21 cellular contexts compared by ENCODE assay signal in the genomic region with DNA sequence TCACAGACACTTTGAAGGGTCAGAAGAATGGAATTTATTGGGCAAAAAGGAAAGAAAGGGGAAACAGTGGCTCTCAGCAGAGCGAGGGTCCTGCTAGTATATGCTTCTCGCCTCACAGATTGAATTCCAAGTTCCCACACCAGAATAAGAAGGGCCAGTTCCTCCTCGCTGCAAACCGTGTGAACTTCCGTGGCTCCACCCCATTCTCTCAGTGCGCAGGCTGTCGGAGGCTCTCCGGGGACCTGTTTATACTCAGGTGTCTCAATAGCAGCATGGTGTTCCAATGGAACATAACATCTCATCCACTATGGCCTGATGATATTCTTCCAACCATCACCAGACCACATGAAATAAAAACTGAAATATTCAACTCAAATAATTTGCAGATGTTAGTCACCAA. TPM values are rescaled to one million over a fixed set of nuclear protein-coding genes. Genes with fewer than 3 reads are reported as not detected.
A peak's percentile ranks its signal among the peaks of the same experiment; 100 is the strongest.
DNase-seq lines count a peak whose midpoint lies in the region; ATAC-seq, FAIRE-seq and TF ChIP-seq lines count a peak whose summit lies in the region.
"Had no signal": no experiment of that assay in that cellular context is flagged by ENCODE, and none has a peak within 500 bp of the region (broad histone marks: within the 10 kb centered on the region; RNA-seq: fewer than 3 reads in every experiment).

No MANE protein-coding gene starts in this region.

- H3K27me3 Mint-ChIP-seq in CD4-positive, CD25-positive, alpha-beta regulatory T cell = no peaks in the 10 kb centered on the region
- H3K27me3 Mint-ChIP-seq in CD4-positive, alpha-beta T cell = no peaks in the 10 kb centered on the region
- H3K27me3 Mint-ChIP-seq in activated CD4-positive, alpha-beta memory T cell treated with anti-CD3 and anti-CD28 coated beads, Interleukin-2, amount 10 ng/mL, durations not matched to agents 7 days and 5 days = no peaks in the 10 kb centered on the region

- H2BK120ac ChIP-seq in mesenchymal stem cell (ENCODE audit: low read depth, low read length) = peak overlapping the region; percentile 58
- no peak overlapping the region for H2BK120ac ChIP-seq in neuronal stem cell (ENCODE audit: low read depth, low read length)

- H3K23ac ChIP-seq in mesenchymal stem cell (ENCODE audit: low read length in 2 of 2) = no peak overlapping the region
- no peak overlapping the region for H3K23ac ChIP-seq in neuronal stem cell (ENCODE audit: low read depth, low read length, poor library complexity)

- H2AK5ac ChIP-seq in mesenchymal stem cell (ENCODE audit: low read length, severe bottlenecking) = no peak overlapping the region
- no peak overlapping the region for H2AK5ac ChIP-seq in neuronal stem cell (ENCODE audit: low read depth, low read length)

- no peak overlapping the region for H3K9ac ChIP-seq in mesenchymal stem cell (ENCODE audit: low read length)
- H3K9ac ChIP-seq in neuronal stem cell (ENCODE audit: low read depth, low read length, poor library complexity) = no peak overlapping the region
- H3K9ac ChIP-seq: GM23248 had no signal

- H3K4ac ChIP-seq in mesenchymal stem cell (ENCODE audit: low read depth in 1 of 2, low read length in 2 of 2) = no peak overlapping the region
- no peak overlapping the region for H3K4ac ChIP-seq in neuronal stem cell (ENCODE audit: low read length)

- H3K4me1 Mint-ChIP-seq in CD4-positive, CD25-positive, alpha-beta regulatory T cell = peaks cover 26 to 76% (median 50%) of the 10 kb centered on the region in 4 donors
- peaks cover 79% of the 10 kb centered on the region for H3K4me1 Mint-ChIP-seq in CD4-positive, alpha-beta T cell (ENCODE audit: low read depth)
- H3K4me1 Mint-ChIP-seq in activated CD4-positive, alpha-beta memory T cell treated with anti-CD3 and anti-CD28 coated beads, Interleukin-2, amount 10 ng/mL, durations not matched to agents 7 days and 5 days = peaks cover 67% of the 10 kb centered on the region

- peak overlapping the region; percentile 1 for H3K4me3 ChIP-seq in CD4-positive, CD25-positive, alpha-beta regulatory T cell (ENCODE audit: low read depth, low read length)
- no peak overlapping the region for H3K4me3 ChIP-seq in mesenchymal stem cell (ENCODE audit: insufficient read depth in 1 of 2, low read depth in 1 of 2, low read length in 2 of 2)
- no peak overlapping the region for H3K4me3 ChIP-seq in neuronal stem cell (ENCODE audit: low read length in 2 of 2)
- H3K4me3 ChIP-seq: GM23248, MG63 had no signal

- CTCF ChIA-PET in CD4-positive, alpha-beta T cell (lab: Charles Lee) = no interaction called here
- CTCF ChIA-PET in activated CD4-positive, alpha-beta memory T cell treated with anti-CD3 and anti-CD28 coated beads, Interleukin-2, amount 10 ng/mL, durations not matched to agents 7 days and 5 days (lab: Charles Lee) = no interaction called here

- H3K4me2 ChIP-seq in mesenchymal stem cell (ENCODE audit: low read length, poor library complexity, severe bottlenecking) (no peak overlapping the region), neuronal stem cell (ENCODE audit: insufficient read depth, low read length, poor library complexity, severe bottlenecking) (no peak overlapping the region)

- H3K4me3 Mint-ChIP-seq in CD4-positive, CD25-positive, alpha-beta regulatory T cell = peak overlapping the region in 2 of 4 donors; percentile 26 to 49
- H3K4me3 Mint-ChIP-seq in CD4-positive, alpha-beta T cell = no peak overlapping the region
- H3K4me3 Mint-ChIP-seq in activated CD4-positive, alpha-beta memory T cell treated with anti-CD3 and anti-CD28 coated beads, Interleukin-2, amount 10 ng/mL, durations not matched to agents 7 days and 5 days = no peak overlapping the region

- no peak for DNase-seq in CD4-positive, CD25-positive, alpha-beta regulatory T cell
- DNase-seq in CD4-positive, alpha-beta T cell = no peak
- no peak for DNase-seq in activated CD4-positive, alpha-beta memory T cell treated with anti-CD3 and anti-CD28 coated beads, Interleukin-2, amount 10 ng/mL, durations not matched to agents 7 days and 5 days
- DNase-seq in mesenchymal stem cell (no peak), neuronal stem cell (ENCODE audit: low spot score) (no peak), NCI-H1930 (lab: John Stamatoyannopoulos, UW) (no peak), H54 (ENCODE audit: insufficient read length, low spot score) (no peak)
- DNase-seq: ACHN, C1 segment of cervical spinal cord, GF-D8, GM23248, Kasumi-1, MG63, NCI-H1048, NCI-H1436, NCI-H2029, NCI-H345, NCI-H526 had no signal

- H3K9me3 ChIP-seq in CD4-positive, CD25-positive, alpha-beta regulatory T cell (ENCODE audit: control insufficient read depth in 2 of 2, low read length in 2 of 2) = no peaks in the 10 kb centered on the region
- no peaks in the 10 kb centered on the region for H3K9me3 ChIP-seq in CD4-positive, alpha-beta T cell (ENCODE audit: control insufficient read depth, low read length)
- H3K9me3 ChIP-seq in mesenchymal stem cell (ENCODE audit: control insufficient read depth, low read length) (no peaks in the 10 kb centered on the region), neuronal stem cell (replicated peaks in 1 of 2; ENCODE audit: control insufficient read depth in 2 of 2, insufficient read depth in 1 of 2, low read depth in 1 of 2, low read length in 2 of 2) (no peaks in the 10 kb centered on the region)
- H3K9me3 ChIP-seq: MG63 had no signal

- POLR2A ChIA-PET in CD4-positive, alpha-beta T cell (lab: Charles Lee) = no interaction called here
- POLR2A ChIA-PET in activated CD4-positive, alpha-beta memory T cell treated with anti-CD3 and anti-CD28 coated beads, Interleukin-2, amount 10 ng/mL, durations not matched to agents 7 days and 5 days (lab: Charles Lee) = no interaction called here

- no peak overlapping the region for H2BK5ac ChIP-seq in mesenchymal stem cell (ENCODE audit: low read depth, low read length, poor library complexity, severe bottlenecking)
- H2BK5ac ChIP-seq in neuronal stem cell (ENCODE audit: low read length) = no peak overlapping the region

- WGBS in mesenchymal stem cell = 60% methylated on average over 8 of the region's 8 CpGs
- WGBS in neuronal stem cell (ENCODE audit: extremely low coverage in 2 of 2, insufficient read length in 2 of 2, insufficient replicate concordance in 1 of 2), 2 donors = no CpG with 5 or more reads among the region's 8 CpGs

- H3K14ac ChIP-seq in mesenchymal stem cell (ENCODE audit: low read length in 2 of 2) (no peak overlapping the region), neuronal stem cell (ENCODE audit: low read length) (no peak overlapping the region)

- no peak overlapping the region for H2BK12ac ChIP-seq in mesenchymal stem cell (ENCODE audit: low read length in 2 of 2)
- no peak overlapping the region for H2BK12ac ChIP-seq in neuronal stem cell (ENCODE audit: low read length)

- peaks cover 16% of the 10 kb centered on the region for H3K36me3 Mint-ChIP-seq in CD4-positive, CD25-positive, alpha-beta regulatory T cell
- peaks cover 26% of the 10 kb centered on the region for H3K36me3 Mint-ChIP-seq in CD4-positive, alpha-beta T cell (ENCODE audit: low read depth)
- peaks cover 76% of the 10 kb centered on the region for H3K36me3 Mint-ChIP-seq in activated CD4-positive, alpha-beta memory T cell treated with anti-CD3 and anti-CD28 coated beads, Interleukin-2, amount 10 ng/mL, durations not matched to agents 7 days and 5 days (ENCODE audit: low read depth)

- no peaks in the 10 kb centered on the region for H3K36me3 ChIP-seq in CD4-positive, CD25-positive, alpha-beta regulatory T cell (ENCODE audit: control insufficient read depth, insufficient read depth, low read length)
- H3K36me3 ChIP-seq in mesenchymal stem cell (ENCODE audit: control insufficient read depth in 1 of 2, insufficient read depth in 2 of 2, low read depth in 1 of 2, low read length in 2 of 2) (no peaks in the 10 kb centered on the region), neuronal stem cell (replicated peaks in 1 of 2; ENCODE audit: control insufficient read depth in 2 of 2, insufficient read depth in 2 of 2, low read length in 2 of 2) (no peaks in the 10 kb centered on the region)
- H3K36me3 ChIP-seq: MG63 had no signal

- TF ChIP-seq CTCF in CD4-positive, alpha-beta T cell (IDR thresholded peaks at IDR 0.05) = no peak

- peaks cover 0 to 7% (median 0%) of the 10 kb centered on the region in 7 donors for H3K9me3 Mint-ChIP-seq in CD4-positive, CD25-positive, alpha-beta regulatory T cell
- H3K9me3 Mint-ChIP-seq in CD4-positive, alpha-beta T cell = peaks cover 13% of the 10 kb centered on the region
- H3K9me3 Mint-ChIP-seq in activated CD4-positive, alpha-beta memory T cell treated with anti-CD3 and anti-CD28 coated beads, Interleukin-2, amount 10 ng/mL, durations not matched to agents 7 days and 5 days = peaks cover 12% of the 10 kb centered on the region
- H3K9me3 Mint-ChIP-seq: IgD-negative memory B cell had no signal

- H3K4me1 ChIP-seq in CD4-positive, CD25-positive, alpha-beta regulatory T cell (ENCODE audit: control insufficient read depth, insufficient read depth, low read length, poor library complexity, severe bottlenecking) = peaks cover 57% of the 10 kb centered on the region
- H3K4me1 ChIP-seq in mesenchymal stem cell (ENCODE audit: control insufficient read depth, insufficient read depth, low read depth, low read length) (no peaks in the 10 kb centered on the region), neuronal stem cell (ENCODE audit: control insufficient read depth in 2 of 2, insufficient read depth in 1 of 2, low read depth in 1 of 2, low read length in 2 of 2) (no peaks in the 10 kb centered on the region)

- no peaks in the 10 kb centered on the region for H3K27me3 ChIP-seq in CD4-positive, CD25-positive, alpha-beta regulatory T cell (ENCODE audit: control insufficient read depth, insufficient read depth, low read length)
- no peaks in the 10 kb centered on the region for H3K27me3 ChIP-seq in CD4-positive, alpha-beta T cell (ENCODE audit: control insufficient read depth, insufficient read depth, low read length)
- no peaks in the 10 kb centered on the region for H3K27me3 ChIP-seq in mesenchymal stem cell (ENCODE audit: control insufficient read depth in 1 of 2, insufficient read depth in 1 of 2, low read length in 2 of 2)
- H3K27me3 ChIP-seq in neuronal stem cell (ENCODE audit: control insufficient read depth in 3 of 3, insufficient read depth in 3 of 3, low read depth in 1 of 3, low read length in 3 of 3) = no peaks in the 10 kb centered on the region

- intact Hi-C loops in CD4-positive, alpha-beta T cell (cut with DNase I, micrococcal nuclease) = loop anchor here in 1 of 2 experiments (5.0 kb wide), 1 partner anchor 36 kb away; no protein-coding TSS in a partner anchor

- H3K18ac ChIP-seq in mesenchymal stem cell (ENCODE audit: low read depth in 1 of 2, low read length in 2 of 2) (no peak overlapping the region), neuronal stem cell (ENCODE audit: low read length) (no peak overlapping the region)

- no peaks in the 10 kb centered on the region for H3K79me1 ChIP-seq in mesenchymal stem cell (replicated peaks; ENCODE audit: low read length, poor library complexity, severe bottlenecking)
- no peaks in the 10 kb centered on the region for H3K79me1 ChIP-seq in neuronal stem cell (ENCODE audit: low read depth, low read length)

- H2AFZ ChIP-seq in mesenchymal stem cell (ENCODE audit: low read depth, low read length) (no peak overlapping the region), neuronal stem cell (ENCODE audit: low read length) (no peak overlapping the region)
- H2AFZ ChIP-seq: GM23248 had no signal

- H4K91ac ChIP-seq in mesenchymal stem cell (ENCODE audit: low read length) (no peak overlapping the region), neuronal stem cell (ENCODE audit: low read depth, low read length, poor library complexity) (no peak overlapping the region)

- FAIRE-seq in H54 (lab: Jason Lieb, UNC) = no peak

- TF ChIP-seq POLR2A in H54 (IDR thresholded peaks at IDR 0.05; ENCODE audit: low read depth, low read length) = no peak

- H2BK15ac ChIP-seq in mesenchymal stem cell (ENCODE audit: low read depth, poor library complexity, severe bottlenecking) (no peak overlapping the region), neuronal stem cell (ENCODE audit: low read length) (no peak overlapping the region)

- peak overlapping the region in 2 of 3 donors; percentile 48 to 53 for H3K27ac Mint-ChIP-seq in CD4-positive, CD25-positive, alpha-beta regulatory T cell
- peak overlapping the region; percentile 64 for H3K27ac Mint-ChIP-seq in CD4-positive, alpha-beta T cell
- peak overlapping the region; percentile 7 for H3K27ac Mint-ChIP-seq in activated CD4-positive, alpha-beta memory T cell treated with anti-CD3 and anti-CD28 coated beads, Interleukin-2, amount 10 ng/mL, durations not matched to agents 7 days and 5 days
- H3K27ac Mint-ChIP-seq: IgD-negative memory B cell had no signal

- no peak for ATAC-seq in CD4-positive, CD25-positive, alpha-beta regulatory T cell (ENCODE audit: low read depth in 2 of 2)
- ATAC-seq in CD4-positive, alpha-beta T cell (ENCODE audit: poor library complexity) = no peak
- ATAC-seq in HG03565 (IDR thresholded peaks at IDR 0.05; ENCODE audit: unreplicated experiment) = no peak
- ATAC-seq: HCT116 had no signal

- H4K8ac ChIP-seq in mesenchymal stem cell (ENCODE audit: low read length) = no peak overlapping the region
- no peak overlapping the region for H4K8ac ChIP-seq in neuronal stem cell (ENCODE audit: low read depth, low read length)

- no peak overlapping the region for H3K27ac ChIP-seq in CD4-positive, CD25-positive, alpha-beta regulatory T cell (ENCODE audit: insufficient read depth, low read length, poor library complexity, severe bottlenecking)
- H3K27ac ChIP-seq in CD4-positive, alpha-beta T cell (ENCODE audit: low read depth, low read length) = no peak overlapping the region
- no peak overlapping the region for H3K27ac ChIP-seq in mesenchymal stem cell (ENCODE audit: low read length, poor library complexity, severe bottlenecking)
- no peak overlapping the region for H3K27ac ChIP-seq in neuronal stem cell (replicated peaks; ENCODE audit: low read length)
- H3K27ac ChIP-seq: GM23248 had no signal

RNA-seq across cellular contexts. Expression of gene SAMD3, which starts 4.6 kb away (rescaled TPM):
- 49.6 TPM for total RNA-seq in CD4-positive, CD25-positive, alpha-beta regulatory T cell
- 10 to 100 TPM; 25.0 to 70.7 (median 45.7) TPM for polyA plus RNA-seq in CD4-positive, CD25-positive, alpha-beta regulatory T cell
- 10 to 100 TPM; 24.3 to 28.7 TPM for total RNA-seq in CD4-positive, alpha-beta T cell
- 10 to 100 TPM; 70.5 to 79.7 TPM for total RNA-seq in activated CD4-positive, alpha-beta memory T cell treated with anti-CD3 and anti-CD28 coated beads, Interleukin-2, amount 10 ng/mL, durations not matched to agents 7 days and 5 days
- 0.48 TPM for polyA plus RNA-seq in mesenchymal stem cell (2013, experiment 1 of 2)
- polyA plus RNA-seq in mesenchymal stem cell (2013, experiment 2 of 2) = 0.53 TPM
- polyA plus RNA-seq in neuronal stem cell (2013, experiment 1 of 2) = 0.08 TPM
- polyA plus RNA-seq in neuronal stem cell (2013, experiment 2 of 2) = 0.04 TPM

Comparison
In these comparisons a context has a peak if more than half of its experiments do, and no peak if none do; other contexts are left out.
1. H3K27ac Mint-ChIP-seq: peak in every context shown above with its lines; median percentile 64 in CD4-positive, alpha-beta T cell; 50 in CD4-positive, CD25-positive, alpha-beta regulatory T cell; 7 in activated CD4-positive, alpha-beta memory T cell treated with anti-CD3 and anti-CD28 coated beads, Interleukin-2, amount 10 ng/mL, durations not matched to agents 7 days and 5 days.